1 cellular context compared by ENCODE assay signal in the genomic region with DNA sequence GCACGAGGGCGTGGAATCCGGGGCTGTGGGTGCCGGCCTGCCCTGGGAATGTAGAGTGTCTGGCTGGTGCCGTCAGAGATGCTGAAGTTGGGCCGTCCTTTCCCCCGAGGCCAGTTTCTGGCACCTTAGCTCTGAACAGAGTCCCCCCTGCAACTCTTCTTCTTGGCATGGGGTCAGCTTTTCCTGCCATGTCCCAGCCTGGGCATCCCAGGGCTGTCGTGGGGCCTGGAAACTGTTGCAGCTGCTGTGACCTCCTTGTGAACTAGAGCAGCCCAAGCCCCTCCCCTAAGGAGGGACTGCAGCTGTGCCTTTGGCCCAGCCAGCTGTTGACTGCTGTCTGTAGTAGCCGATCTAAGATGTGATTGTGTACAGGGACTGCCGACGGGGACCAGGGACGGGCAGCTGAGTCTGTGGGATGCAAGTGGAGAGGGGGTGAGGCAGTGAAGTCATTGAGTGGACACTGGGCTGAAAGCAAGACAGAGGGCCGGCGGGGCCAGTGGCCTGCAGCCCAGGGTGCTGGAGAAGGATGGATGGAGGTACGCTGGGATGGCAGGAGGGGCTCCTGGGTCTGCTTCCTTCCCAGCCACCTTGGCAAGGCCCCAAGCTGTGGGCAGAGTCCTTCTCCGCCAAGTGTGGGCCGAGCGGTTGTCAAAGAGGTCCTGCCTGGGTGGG.
TF ChIP-seq lines count a peak whose summit lies in the region.

No MANE protein-coding gene starts in this region.

TF ChIP-seq in SK-N-SH, 30 proteins besides CTCF, POLR2A, EP300 and RAD21:
- TF ChIP-seq GATA2 (CRISPR knock-in tag; IDR thresholded peaks at IDR 0.05) (peak; percentile 72), MEF2A (IDR thresholded peaks at IDR 0.05; ENCODE audit: borderline replicate concordance, low read depth) (no peak), RCOR1 (IDR thresholded peaks at IDR 0.05; ENCODE audit: low read length) (no peak), NFIC (IDR thresholded peaks at IDR 0.05; ENCODE audit: borderline replicate concordance) (no peak), MXI1 (IDR thresholded peaks at IDR 0.05; ENCODE audit: low read depth, low read length) (peak; percentile 31; the same call in 1 of the 2 replicates), EZH2phosphoT487 (IDR thresholded peaks at IDR 0.05; ENCODE audit: borderline replicate concordance, low read depth) (no peak)
- TF ChIP-seq, protein P1, sequence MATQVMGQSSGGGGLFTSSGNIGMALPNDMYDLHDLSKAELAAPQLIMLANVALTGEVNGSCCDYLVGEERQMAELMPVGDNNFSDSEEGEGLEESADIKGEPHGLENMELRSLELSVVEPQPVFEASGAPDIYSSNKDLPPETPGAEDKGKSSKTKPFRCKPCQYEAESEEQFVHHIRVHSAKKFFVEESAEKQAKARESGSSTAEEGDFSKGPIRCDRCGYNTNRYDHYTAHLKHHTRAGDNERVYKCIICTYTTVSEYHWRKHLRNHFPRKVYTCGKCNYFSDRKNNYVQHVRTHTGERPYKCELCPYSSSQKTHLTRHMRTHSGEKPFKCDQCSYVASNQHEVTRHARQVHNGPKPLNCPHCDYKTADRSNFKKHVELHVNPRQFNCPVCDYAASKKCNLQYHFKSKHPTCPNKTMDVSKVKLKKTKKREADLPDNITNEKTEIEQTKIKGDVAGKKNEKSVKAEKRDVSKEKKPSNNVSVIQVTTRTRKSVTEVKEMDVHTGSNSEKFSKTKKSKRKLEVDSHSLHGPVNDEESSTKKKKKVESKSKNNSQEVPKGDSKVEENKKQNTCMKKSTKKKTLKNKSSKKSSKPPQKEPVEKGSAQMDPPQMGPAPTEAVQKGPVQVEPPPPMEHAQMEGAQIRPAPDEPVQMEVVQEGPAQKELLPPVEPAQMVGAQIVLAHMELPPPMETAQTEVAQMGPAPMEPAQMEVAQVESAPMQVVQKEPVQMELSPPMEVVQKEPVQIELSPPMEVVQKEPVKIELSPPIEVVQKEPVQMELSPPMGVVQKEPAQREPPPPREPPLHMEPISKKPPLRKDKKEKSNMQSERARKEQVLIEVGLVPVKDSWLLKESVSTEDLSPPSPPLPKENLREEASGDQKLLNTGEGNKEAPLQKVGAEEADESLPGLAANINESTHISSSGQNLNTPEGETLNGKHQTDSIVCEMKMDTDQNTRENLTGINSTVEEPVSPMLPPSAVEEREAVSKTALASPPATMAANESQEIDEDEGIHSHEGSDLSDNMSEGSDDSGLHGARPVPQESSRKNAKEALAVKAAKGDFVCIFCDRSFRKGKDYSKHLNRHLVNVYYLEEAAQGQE (IDR thresholded peaks at IDR 0.05; ENCODE audit: low read depth, low read length) = no peak
- TF ChIP-seq, protein P2, sequence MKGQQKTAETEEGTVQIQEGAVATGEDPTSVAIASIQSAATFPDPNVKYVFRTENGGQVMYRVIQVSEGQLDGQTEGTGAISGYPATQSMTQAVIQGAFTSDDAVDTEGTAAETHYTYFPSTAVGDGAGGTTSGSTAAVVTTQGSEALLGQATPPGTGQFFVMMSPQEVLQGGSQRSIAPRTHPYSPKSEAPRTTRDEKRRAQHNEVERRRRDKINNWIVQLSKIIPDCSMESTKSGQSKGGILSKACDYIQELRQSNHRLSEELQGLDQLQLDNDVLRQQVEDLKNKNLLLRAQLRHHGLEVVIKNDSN (IDR thresholded peaks at IDR 0.05; ENCODE audit: borderline replicate concordance, low read depth) = no peak
- TF ChIP-seq, protein P3, sequence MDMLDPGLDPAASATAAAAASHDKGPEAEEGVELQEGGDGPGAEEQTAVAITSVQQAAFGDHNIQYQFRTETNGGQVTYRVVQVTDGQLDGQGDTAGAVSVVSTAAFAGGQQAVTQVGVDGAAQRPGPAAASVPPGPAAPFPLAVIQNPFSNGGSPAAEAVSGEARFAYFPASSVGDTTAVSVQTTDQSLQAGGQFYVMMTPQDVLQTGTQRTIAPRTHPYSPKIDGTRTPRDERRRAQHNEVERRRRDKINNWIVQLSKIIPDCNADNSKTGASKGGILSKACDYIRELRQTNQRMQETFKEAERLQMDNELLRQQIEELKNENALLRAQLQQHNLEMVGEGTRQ (IDR thresholded peaks at IDR 0.05; ENCODE audit: borderline replicate concordance, low read depth, low read length) = no peak
